ENCODE assay signal across 9 cellular contexts in the genomic region with DNA sequence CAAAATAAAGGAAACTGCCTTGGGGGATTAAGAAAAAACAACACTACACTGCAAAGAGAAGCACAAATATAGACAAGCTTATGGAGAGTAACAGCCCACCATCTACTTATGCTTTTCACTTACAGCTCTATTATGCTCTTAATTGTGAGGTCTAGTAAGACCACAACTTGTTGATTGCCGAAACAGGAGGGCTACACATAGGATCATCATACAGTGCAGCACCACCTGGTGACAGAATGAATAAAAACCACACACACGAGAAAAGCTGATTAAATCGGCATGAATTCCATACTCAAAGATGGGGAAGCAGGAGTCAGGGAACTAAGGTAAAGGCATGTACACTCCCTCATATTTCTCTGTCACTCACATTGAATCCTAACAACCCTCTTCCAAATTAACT.
DNase-seq lines count a peak whose midpoint lies in the region; ATAC-seq and TF ChIP-seq lines count a peak whose summit lies in the region.
"Had no signal": no experiment of that assay in that cellular context is flagged by ENCODE, and none has a peak within 500 bp of the region (broad histone marks: within the 10 kb centered on the region; RNA-seq: fewer than 3 reads in every experiment).

No MANE protein-coding gene starts in this region.

- no peak overlapping the region for H3K18ac ChIP-seq in mesendoderm (ENCODE audit: low read length)

- no peaks in the 10 kb centered on the region for H3K4me1 ChIP-seq in KMS-11 (ENCODE audit: low read depth, poor library complexity, severe bottlenecking)
- H3K4me1 ChIP-seq in mesendoderm (ENCODE audit: control insufficient read depth, low read depth, low read length) = no peaks in the 10 kb centered on the region

- H2BK120ac ChIP-seq in mesendoderm (ENCODE audit: low read depth, low read length) = no peak overlapping the region

- ATAC-seq in naive thymus-derived CD8-positive, alpha-beta T cell = no peak
- no peak for ATAC-seq in GM19035 (IDR thresholded peaks at IDR 0.05; ENCODE audit: unreplicated experiment)

- no peak overlapping the region for H2BK5ac ChIP-seq in mesendoderm (ENCODE audit: low read length)

- peak; percentile 64 for DNase-seq in EL
- peak; percentile 68 for DNase-seq in astrocyte of the hippocampus (ENCODE audit: low read depth, low spot score)
- peak; percentile 67 for DNase-seq in mesendoderm
- no peak for DNase-seq in naive thymus-derived CD8-positive, alpha-beta T cell
- no peak for DNase-seq in cerebellar nuclear complex (lab: John Stamatoyannopoulos, UW)
- no peak for DNase-seq in UCSD-AML1 (lab: John Stamatoyannopoulos, UW; ENCODE audit: unreplicated experiment)
- DNase-seq: activated CD4-positive, alpha-beta T cell treated with anti-CD3 and anti-CD28 coated beads for 48 hours had no signal

- H3K4me3 ChIP-seq in KMS-11 (IDR thresholded peaks at IDR 0.05; ENCODE audit: insufficient read depth, low read depth, low read length) (no peak overlapping the region), mesendoderm (ENCODE audit: low read length) (no peak overlapping the region)

- H2BK15ac ChIP-seq in mesendoderm (replicated peaks; ENCODE audit: low read depth) = no peak overlapping the region

- no peak overlapping the region for H3K4ac ChIP-seq in mesendoderm (ENCODE audit: low read depth, low read length)

- no peaks in the 10 kb centered on the region for H3K27me3 ChIP-seq in KMS-11 (ENCODE audit: insufficient read depth, low read depth)
- no peaks in the 10 kb centered on the region for H3K27me3 ChIP-seq in mesendoderm (ENCODE audit: insufficient read depth, low read length, poor library complexity)

- H3K27ac Mint-ChIP-seq in naive thymus-derived CD8-positive, alpha-beta T cell = no peak overlapping the region

- H3K79me2 ChIP-seq in KMS-11 (ENCODE audit: insufficient read depth, low read depth) = no peaks in the 10 kb centered on the region
- H3K79me2 ChIP-seq in mesendoderm (ENCODE audit: control insufficient read depth, insufficient read depth, low read length) = no peaks in the 10 kb centered on the region

- no peak overlapping the region for H3K56ac ChIP-seq in mesendoderm (ENCODE audit: low read length)

- H4K20me1 ChIP-seq in KMS-11 (ENCODE audit: insufficient read depth) = no peaks in the 10 kb centered on the region

- no peak overlapping the region for H3K27ac ChIP-seq in KMS-11
- H3K27ac ChIP-seq in mesendoderm (ENCODE audit: low read depth, low read length) = no peak overlapping the region

- no peaks in the 10 kb centered on the region for H3K27me3 Mint-ChIP-seq in naive thymus-derived CD8-positive, alpha-beta T cell

- H3K36me3 ChIP-seq in KMS-11 (ENCODE audit: insufficient read depth) (no peaks in the 10 kb centered on the region), mesendoderm (ENCODE audit: control insufficient read depth, insufficient read depth, low read length) (no peaks in the 10 kb centered on the region)

- H3K9ac ChIP-seq in KMS-11 = no peak overlapping the region
- H3K9ac ChIP-seq in mesendoderm (ENCODE audit: low read length) = no peak overlapping the region

- no peak overlapping the region for H4K5ac ChIP-seq in mesendoderm (ENCODE audit: low read length)

- no peak overlapping the region for H3K4me3 Mint-ChIP-seq in naive thymus-derived CD8-positive, alpha-beta T cell

- TF ChIP-seq CTCF in KMS-11 (conservative IDR thresholded peaks at IDR 0.05; ENCODE audit: low read depth, low read length) = 0 out of 2 replicates have a peak, but pooled peaks have one; percentile 17

- POLR2A ChIA-PET in naive thymus-derived CD8-positive, alpha-beta T cell (lab: Charles Lee) = no interaction called here

- H3K9me3 Mint-ChIP-seq in naive thymus-derived CD8-positive, alpha-beta T cell = peaks cover 0 to 1% (median 0%) of the 10 kb centered on the region in 9 donors

- H3K4me2 ChIP-seq in KMS-11 = no peak overlapping the region
- H3K4me2 ChIP-seq in mesendoderm (ENCODE audit: low read length) = no peak overlapping the region

- no peak overlapping the region for H2AFZ ChIP-seq in KMS-11 (ENCODE audit: low read depth)

- no peak overlapping the region for H3K23ac ChIP-seq in mesendoderm (ENCODE audit: low read length)

- no CpG with 5 or more reads among the region's 3 CpGs for WGBS in mesendoderm (ENCODE audit: extremely low coverage, insufficient coverage, low lambda C conversion rate)

- H2AK5ac ChIP-seq in mesendoderm (ENCODE audit: low read length) = no peak overlapping the region

- H3K36me3 Mint-ChIP-seq in naive thymus-derived CD8-positive, alpha-beta T cell = no peaks in the 10 kb centered on the region

- H4K8ac ChIP-seq in mesendoderm (ENCODE audit: low read depth, low read length) = no peak overlapping the region

- peaks cover 0 to 3% (median under 1%) of the 10 kb centered on the region in 4 donors for H3K4me1 Mint-ChIP-seq in naive thymus-derived CD8-positive, alpha-beta T cell

- H3K79me1 ChIP-seq in mesendoderm (ENCODE audit: low read length) = no peaks in the 10 kb centered on the region

Comparison
In these comparisons a context has a peak if more than half of its experiments do, and no peak if none do; other contexts are left out.
1. DNase-seq: peak in EL (single experiment), astrocyte of the hippocampus (single experiment) and mesendoderm (single experiment); none in naive thymus-derived CD8-positive, alpha-beta T cell (0 of 10), cerebellar nuclear complex (0 of 2) and UCSD-AML1 (single experiment).